ENCODE assay signal across 1 cellular context in the genomic region with DNA sequence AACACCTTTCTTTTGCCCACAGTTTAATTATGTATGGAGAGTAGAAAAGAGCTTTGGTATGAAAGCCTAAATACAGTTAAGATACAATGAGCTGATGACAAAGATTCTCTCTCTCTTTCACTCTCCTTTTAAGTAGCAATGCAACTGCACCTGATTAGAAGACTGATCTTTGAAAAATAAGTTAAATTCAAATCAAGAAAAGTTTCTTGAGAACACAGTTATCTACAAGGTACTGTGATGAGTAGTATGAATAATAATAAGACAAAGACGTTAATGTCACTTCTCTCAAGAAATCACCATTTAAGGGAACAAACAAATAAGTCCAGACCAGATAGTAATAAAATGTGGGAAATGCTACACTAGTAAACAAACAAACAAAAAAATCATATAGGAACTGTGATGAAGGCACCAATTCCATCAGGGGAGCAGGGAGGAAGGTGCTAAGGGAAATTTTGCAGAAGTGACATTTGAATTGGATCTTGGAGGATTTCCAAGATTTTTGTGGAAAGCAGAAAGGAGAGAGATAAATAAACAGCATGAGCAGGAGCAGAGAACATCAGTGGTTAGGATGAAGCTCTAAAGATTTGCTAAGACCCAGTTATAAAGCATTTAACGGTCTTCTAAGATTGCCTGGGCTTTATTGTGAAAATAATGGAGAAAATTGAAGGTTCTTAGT.
A peak's percentile ranks its signal among the peaks of the same experiment; 100 is the strongest.
TF ChIP-seq lines count a peak whose summit lies in the region.

No MANE protein-coding gene starts in this region.

TF ChIP-seq in GM12878, 131 proteins besides CTCF, POLR2A, EP300 and RAD21 (continued from another document):
- TF ChIP-seq, protein P1, sequence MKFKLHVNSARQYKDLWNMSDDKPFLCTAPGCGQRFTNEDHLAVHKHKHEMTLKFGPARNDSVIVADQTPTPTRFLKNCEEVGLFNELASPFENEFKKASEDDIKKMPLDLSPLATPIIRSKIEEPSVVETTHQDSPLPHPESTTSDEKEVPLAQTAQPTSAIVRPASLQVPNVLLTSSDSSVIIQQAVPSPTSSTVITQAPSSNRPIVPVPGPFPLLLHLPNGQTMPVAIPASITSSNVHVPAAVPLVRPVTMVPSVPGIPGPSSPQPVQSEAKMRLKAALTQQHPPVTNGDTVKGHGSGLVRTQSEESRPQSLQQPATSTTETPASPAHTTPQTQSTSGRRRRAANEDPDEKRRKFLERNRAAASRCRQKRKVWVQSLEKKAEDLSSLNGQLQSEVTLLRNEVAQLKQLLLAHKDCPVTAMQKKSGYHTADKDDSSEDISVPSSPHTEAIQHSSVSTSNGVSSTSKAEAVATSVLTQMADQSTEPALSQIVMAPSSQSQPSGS (IDR thresholded peaks at IDR 0.05; ENCODE audit: low read length) = peak; percentile 25; the same call in 1 of the 2 replicates
- TF ChIP-seq, protein P2, sequence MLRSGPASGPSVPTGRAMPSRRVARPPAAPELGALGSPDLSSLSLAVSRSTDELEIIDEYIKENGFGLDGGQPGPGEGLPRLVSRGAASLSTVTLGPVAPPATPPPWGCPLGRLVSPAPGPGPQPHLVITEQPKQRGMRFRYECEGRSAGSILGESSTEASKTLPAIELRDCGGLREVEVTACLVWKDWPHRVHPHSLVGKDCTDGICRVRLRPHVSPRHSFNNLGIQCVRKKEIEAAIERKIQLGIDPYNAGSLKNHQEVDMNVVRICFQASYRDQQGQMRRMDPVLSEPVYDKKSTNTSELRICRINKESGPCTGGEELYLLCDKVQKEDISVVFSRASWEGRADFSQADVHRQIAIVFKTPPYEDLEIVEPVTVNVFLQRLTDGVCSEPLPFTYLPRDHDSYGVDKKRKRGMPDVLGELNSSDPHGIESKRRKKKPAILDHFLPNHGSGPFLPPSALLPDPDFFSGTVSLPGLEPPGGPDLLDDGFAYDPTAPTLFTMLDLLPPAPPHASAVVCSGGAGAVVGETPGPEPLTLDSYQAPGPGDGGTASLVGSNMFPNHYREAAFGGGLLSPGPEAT (IDR thresholded peaks at IDR 0.05; ENCODE audit: low read depth) = 0 out of 2 replicates have a peak, but pooled peaks have one; percentile 17
- TF ChIP-seq WRNIP1 (IDR thresholded peaks at IDR 0.05; ENCODE audit: borderline replicate concordance, low read depth, low read length) = no peak
- peak; percentile 23; the same call in 1 of the 2 replicates for TF ChIP-seq FOXM1 (IDR thresholded peaks at IDR 0.05; ENCODE audit: low read depth, low read length)
- TF ChIP-seq JUNB (IDR thresholded peaks at IDR 0.05) = peak; percentile 62
- TF ChIP-seq, protein P3, sequence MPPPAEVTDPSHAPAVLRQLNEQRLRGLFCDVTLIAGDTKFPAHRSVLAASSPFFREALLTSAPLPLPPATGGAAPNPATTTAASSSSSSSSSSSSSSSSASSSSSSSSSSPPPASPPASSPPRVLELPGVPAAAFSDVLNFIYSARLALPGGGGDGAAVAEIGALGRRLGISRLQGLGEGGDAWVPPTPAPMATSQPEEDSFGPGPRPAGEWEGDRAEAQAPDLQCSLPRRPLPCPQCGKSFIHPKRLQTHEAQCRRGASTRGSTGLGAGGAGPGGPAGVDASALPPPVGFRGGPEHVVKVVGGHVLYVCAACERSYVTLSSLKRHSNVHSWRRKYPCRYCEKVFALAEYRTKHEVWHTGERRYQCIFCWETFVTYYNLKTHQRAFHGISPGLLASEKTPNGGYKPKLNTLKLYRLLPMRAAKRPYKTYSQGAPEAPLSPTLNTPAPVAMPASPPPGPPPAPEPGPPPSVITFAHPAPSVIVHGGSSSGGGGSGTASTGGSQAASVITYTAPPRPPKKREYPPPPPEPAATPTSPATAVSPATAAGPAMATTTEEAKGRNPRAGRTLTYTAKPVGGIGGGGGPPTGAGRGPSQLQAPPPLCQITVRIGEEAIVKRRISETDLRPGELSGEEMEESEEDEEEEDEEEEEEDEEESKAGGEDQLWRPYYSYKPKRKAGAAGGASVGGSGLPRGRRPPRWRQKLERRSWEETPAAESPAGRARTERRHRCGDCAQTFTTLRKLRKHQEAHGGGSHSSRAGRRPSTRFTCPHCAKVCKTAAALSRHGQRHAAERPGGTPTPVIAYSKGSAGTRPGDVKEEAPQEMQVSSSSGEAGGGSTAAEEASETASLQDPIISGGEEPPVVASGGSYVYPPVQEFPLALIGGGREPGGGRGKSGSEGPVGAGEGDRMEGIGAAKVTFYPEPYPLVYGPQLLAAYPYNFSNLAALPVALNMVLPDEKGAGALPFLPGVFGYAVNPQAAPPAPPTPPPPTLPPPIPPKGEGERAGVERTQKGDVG (CRISPR knock-in tag; IDR thresholded peaks at IDR 0.05) = no peak
- TF ChIP-seq TCF7 (IDR thresholded peaks at IDR 0.05; ENCODE audit: borderline replicate concordance) = no peak
